Comparison of ENCODE assay signal across 24 cellular contexts in the genomic region with DNA sequence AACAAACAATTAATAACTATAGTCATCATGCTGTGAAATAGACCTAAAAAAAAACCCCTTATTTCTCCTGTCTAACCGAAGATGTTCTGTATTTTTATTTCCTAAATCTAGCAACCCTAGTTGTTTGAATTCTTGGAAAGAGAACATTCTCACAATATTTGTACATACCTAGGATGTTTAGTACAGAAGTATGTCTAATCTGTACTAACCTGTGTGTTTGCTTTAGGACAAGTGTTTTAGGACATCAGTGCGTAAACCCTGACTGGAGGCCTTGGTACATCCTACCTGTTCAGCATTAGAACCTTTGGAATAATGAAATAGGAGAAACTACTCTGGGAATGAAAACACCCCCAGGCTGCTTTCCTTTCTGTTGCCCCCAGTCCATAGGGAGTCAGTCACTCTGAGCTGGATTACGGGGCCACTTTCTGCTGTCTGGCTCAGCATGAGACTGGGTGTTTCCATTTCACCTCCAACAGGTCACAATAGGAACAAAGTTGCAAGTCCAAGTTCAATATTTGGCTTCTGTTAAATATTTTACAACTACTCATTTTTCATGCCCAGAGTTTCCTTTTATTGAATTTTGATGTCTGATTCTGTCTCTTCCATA.
"Had no signal": no experiment of that assay in that cellular context is flagged by ENCODE, and none has a peak within 500 bp of the region (broad histone marks: within the 10 kb centered on the region; RNA-seq: fewer than 3 reads in every experiment).

No MANE protein-coding gene starts in this region.

- H3K27me3 ChIP-seq: gastroesophageal sphincter, heart left ventricle, hepatocyte, ovary, testis, tibial artery had no signal

- H2AFZ ChIP-seq: hepatocyte had no signal

- H3K27ac ChIP-seq: gastroesophageal sphincter, heart left ventricle, hepatocyte, left ventricle myocardium inferior, lower lobe of right lung, ovary, psoas muscle, skin epidermis, spleen, testis, tibial artery had no signal

- H3K36me3 ChIP-seq: gastroesophageal sphincter, heart left ventricle, left ventricle myocardium inferior, lower lobe of right lung, ovary, spleen, tibial artery had no signal

- H3K4me2 ChIP-seq: hepatocyte had no signal

- ATAC-seq: effector memory CD8-positive, alpha-beta T cell; gastroesophageal sphincter; heart left ventricle; left cardiac atrium; lower lobe of right lung; natural killer cell; psoas muscle; right cardiac atrium; stimulated activated memory B cell treated with anti-CD40 and anti-IgM and Interleukin-4, amounts not matched to agents 10 μg/mL and 1 μg/mL and 100 μg/mL, for 72 hours; stimulated activated naive CD8-positive, alpha-beta T cell treated with anti-CD3 and anti-CD28 coated beads, Interleukin-15, Interleukin-2, amounts not matched to agents 100 U/mL and 50 U/mL, for 24 hours had no signal

- H3K9me3 ChIP-seq: ovary, testis had no signal

- H3K4me3 ChIP-seq: gastroesophageal sphincter, heart left ventricle, hepatocyte, left ventricle myocardium inferior, lower lobe of right lung, ovary, psoas muscle, skin epidermis, spleen, testis, tibial artery had no signal

- DNase-seq: cortex of kidney; effector memory CD8-positive, alpha-beta T cell; foreskin fibroblast; heart left ventricle; left cardiac atrium; left ventricle myocardium inferior; lower lobe of right lung; natural killer cell; occipital lobe; ovary; posterior cingulate gyrus; psoas muscle; right cardiac atrium; spleen; stimulated activated CD4-positive, alpha-beta T cell treated with anti-CD3 and anti-CD28 coated beads, Interleukin-4, amount 100 ng/mL, for 4 hours; stimulated activated naive CD8-positive, alpha-beta T cell treated with anti-CD3 and anti-CD28 coated beads, Interleukin-15, Interleukin-2, amounts not matched to agents 100 U/mL and 50 U/mL, for 24 hours; substantia nigra; testis; tibial artery had no signal

- H3K4me1 ChIP-seq: gastroesophageal sphincter, heart left ventricle, left ventricle myocardium inferior, lower lobe of right lung, psoas muscle, spleen, testis had no signal

- H3K79me2 ChIP-seq: hepatocyte had no signal

- FAIRE-seq: islet of Langerhans had no signal
